Comparison of ENCODE assay signal across 13 cellular contexts in the genomic region with DNA sequence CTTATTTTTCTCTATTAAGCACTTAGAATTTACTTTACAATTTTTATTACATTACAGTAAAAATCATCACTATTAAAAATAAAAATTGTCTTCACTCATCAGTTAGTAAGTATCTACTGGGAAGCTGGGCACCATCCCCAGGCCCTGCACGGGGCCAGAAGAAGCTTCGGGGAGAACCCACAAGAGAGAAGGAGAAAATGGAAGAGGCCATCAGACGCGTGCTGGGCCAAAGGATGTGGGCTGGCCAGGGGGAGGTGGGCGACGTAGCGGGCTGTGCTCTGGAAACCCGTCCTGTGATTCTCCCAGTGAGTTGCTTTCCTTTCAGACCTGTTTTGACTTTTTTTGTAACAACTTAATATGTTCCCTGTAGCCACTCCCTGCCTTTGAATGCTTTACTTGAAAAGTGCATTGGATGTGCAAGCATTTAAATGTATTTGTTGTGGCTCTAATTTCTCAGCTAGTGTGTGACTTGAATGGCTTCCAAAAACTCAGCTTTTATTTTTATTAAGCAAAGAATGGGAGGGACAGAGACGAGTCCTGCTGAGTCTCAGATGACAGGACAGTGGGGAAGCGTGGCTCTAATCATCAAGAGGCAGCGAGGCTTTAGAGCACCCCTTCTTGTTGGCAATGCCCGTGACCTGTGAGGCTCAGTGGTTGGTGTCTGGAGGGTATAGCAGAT. TPM values are rescaled to one million over a fixed set of nuclear protein-coding genes. Genes with fewer than 3 reads are reported as not detected.
A peak's percentile ranks its signal among the peaks of the same experiment; 100 is the strongest.
DNase-seq lines count a peak whose midpoint lies in the region; ATAC-seq and TF ChIP-seq lines count a peak whose summit lies in the region.
"Had no signal": no experiment of that assay in that cellular context is flagged by ENCODE, and none has a peak within 500 bp of the region (broad histone marks: within the 10 kb centered on the region; RNA-seq: fewer than 3 reads in every experiment).

No MANE protein-coding gene starts in this region.

- H3K27ac Mint-ChIP-seq in activated CD4-positive, alpha-beta T cell treated with anti-CD3 and anti-CD28 coated beads, Interleukin-2, amount 10 ng/mL, durations not matched to agents 7 days and 5 days = peak overlapping the region; percentile 54
- no peak overlapping the region for H3K27ac Mint-ChIP-seq in activated CD4-positive, alpha-beta T cell treated with anti-CD3 and anti-CD28 coated beads, Interleukin-2, amount 10 ng/mL, durations not matched to agents 24 days and 14 days
- H3K27ac Mint-ChIP-seq in activated naive CD8-positive, alpha-beta T cell treated with anti-CD3 and anti-CD28 coated beads, Interleukin-2, amount 10 ng/mL, durations not matched to agents 7 days and 5 days = peak overlapping the region; percentile 28
- H3K27ac Mint-ChIP-seq in nephron progenitor cell (peak overlapping the region; percentile 48), MCF 10A (ENCODE audit: low read depth, unreplicated experiment) (no peak overlapping the region), natural killer cell (peak overlapping the region in 1 of 2 donors; percentile 53)
- H3K27ac Mint-ChIP-seq: HFFc6 had no signal

- no peak for ATAC-seq in activated naive CD8-positive, alpha-beta T cell treated with anti-CD3 and anti-CD28 coated beads, Interleukin-2, amount 10 ng/mL, durations not matched to agents 7 days and 5 days (ENCODE audit: low read depth)
- ATAC-seq in GM19351 (IDR thresholded peaks at IDR 0.05; ENCODE audit: unreplicated experiment) (no peak), natural killer cell (no peak)

- H3K4me3 ChIP-seq in HEK293 (ENCODE audit: low read depth, low read length) = no peak overlapping the region
- H3K4me3 ChIP-seq: spleen had no signal

- H3K36me3 Mint-ChIP-seq in activated CD4-positive, alpha-beta T cell treated with anti-CD3 and anti-CD28 coated beads, Interleukin-2, amount 10 ng/mL, durations not matched to agents 7 days and 5 days (ENCODE audit: low read depth) = peaks cover 50% of the 10 kb centered on the region
- peaks cover 47% of the 10 kb centered on the region for H3K36me3 Mint-ChIP-seq in activated CD4-positive, alpha-beta T cell treated with anti-CD3 and anti-CD28 coated beads, Interleukin-2, amount 10 ng/mL, durations not matched to agents 24 days and 14 days (ENCODE audit: low read depth)
- H3K36me3 Mint-ChIP-seq in activated naive CD8-positive, alpha-beta T cell treated with anti-CD3 and anti-CD28 coated beads, Interleukin-2, amount 10 ng/mL, durations not matched to agents 7 days and 5 days = peaks cover 37% of the 10 kb centered on the region
- H3K36me3 Mint-ChIP-seq in nephron progenitor cell (ENCODE audit: low read depth) (no peaks in the 10 kb centered on the region), MCF 10A (ENCODE audit: insufficient read depth, unreplicated experiment) (no peaks in the 10 kb centered on the region), natural killer cell (no peaks in the 10 kb centered on the region)

- no peaks in the 10 kb centered on the region for H3K27me3 Mint-ChIP-seq in activated CD4-positive, alpha-beta T cell treated with anti-CD3 and anti-CD28 coated beads, Interleukin-2, amount 10 ng/mL, durations not matched to agents 7 days and 5 days
- no peaks in the 10 kb centered on the region for H3K27me3 Mint-ChIP-seq in activated CD4-positive, alpha-beta T cell treated with anti-CD3 and anti-CD28 coated beads, Interleukin-2, amount 10 ng/mL, durations not matched to agents 24 days and 14 days
- no peaks in the 10 kb centered on the region for H3K27me3 Mint-ChIP-seq in activated naive CD8-positive, alpha-beta T cell treated with anti-CD3 and anti-CD28 coated beads, Interleukin-2, amount 10 ng/mL, durations not matched to agents 7 days and 5 days
- H3K27me3 Mint-ChIP-seq in nephron progenitor cell (ENCODE audit: low read depth, poor library complexity) = peaks cover 7% of the 10 kb centered on the region
- H3K27me3 Mint-ChIP-seq in MCF 10A (ENCODE audit: insufficient read depth, unreplicated experiment) = no peaks in the 10 kb centered on the region
- no peaks in the 10 kb centered on the region for H3K27me3 Mint-ChIP-seq in natural killer cell (ENCODE audit: low read depth in 2 of 2)
- H3K27me3 Mint-ChIP-seq: stimulated activated naive CD8-positive, alpha-beta T cell treated with anti-CD3 and anti-CD28 coated beads, Interleukin-15, Interleukin-2, amounts not matched to agents 100 ng/mL and 50 ng/mL, for 24 hours had no signal

- POLR2A ChIA-PET in activated CD4-positive, alpha-beta T cell treated with anti-CD3 and anti-CD28 coated beads, Interleukin-2, amount 10 ng/mL, durations not matched to agents 7 days and 5 days (lab: Charles Lee) = no interaction called here
- POLR2A ChIA-PET in HEK293 (lab: Yijun Ruan, JAX) (no interaction called here), MCF 10A (lab: Yijun Ruan, JAX) (interaction anchor here (1.4 to 1.5 kb wide), 2 partner anchors 14 to 17 kb away, joined by 3 to 5 read pairs; no protein-coding TSS in a partner anchor)
- POLR2A ChIA-PET in activated naive CD8-positive, alpha-beta T cell treated with anti-CD3 and anti-CD28 coated beads, Interleukin-2, amount 10 ng/mL, durations not matched to agents 7 days and 5 days (lab: Charles Lee) = no interaction called here

- H3K4me3 Mint-ChIP-seq in activated CD4-positive, alpha-beta T cell treated with anti-CD3 and anti-CD28 coated beads, Interleukin-2, amount 10 ng/mL, durations not matched to agents 7 days and 5 days = no peak overlapping the region
- no peak overlapping the region for H3K4me3 Mint-ChIP-seq in activated CD4-positive, alpha-beta T cell treated with anti-CD3 and anti-CD28 coated beads, Interleukin-2, amount 10 ng/mL, durations not matched to agents 24 days and 14 days
- no peak overlapping the region for H3K4me3 Mint-ChIP-seq in activated naive CD8-positive, alpha-beta T cell treated with anti-CD3 and anti-CD28 coated beads, Interleukin-2, amount 10 ng/mL, durations not matched to agents 7 days and 5 days
- H3K4me3 Mint-ChIP-seq in nephron progenitor cell (no peak overlapping the region), MCF 10A (ENCODE audit: unreplicated experiment) (no peak overlapping the region), natural killer cell (no peak overlapping the region)
- H3K4me3 Mint-ChIP-seq: HFFc6; stimulated activated naive CD8-positive, alpha-beta T cell treated with anti-CD3 and anti-CD28 coated beads, Interleukin-15, Interleukin-2, amounts not matched to agents 100 ng/mL and 50 ng/mL, for 24 hours had no signal

- H3K4me1 ChIP-seq in HEK293 (ENCODE audit: control insufficient read depth, insufficient read depth, low read length) = no peaks in the 10 kb centered on the region

- TF ChIP-seq CTCF in HEK293 (tag by site-specific recombination; IDR thresholded peaks at IDR 0.05) = no peak
- no peak for TF ChIP-seq CTCF in nephron progenitor cell (IDR thresholded peaks at IDR 0.05)
- no peak for TF ChIP-seq CTCF in MCF 10A (IDR thresholded peaks at IDR 0.05; ENCODE audit: unreplicated experiment)
- no peak for TF ChIP-seq CTCF in natural killer cell (IDR thresholded peaks at IDR 0.05)

- H3K4me1 Mint-ChIP-seq in activated CD4-positive, alpha-beta T cell treated with anti-CD3 and anti-CD28 coated beads, Interleukin-2, amount 10 ng/mL, durations not matched to agents 7 days and 5 days = peaks cover 37% of the 10 kb centered on the region
- H3K4me1 Mint-ChIP-seq in activated CD4-positive, alpha-beta T cell treated with anti-CD3 and anti-CD28 coated beads, Interleukin-2, amount 10 ng/mL, durations not matched to agents 24 days and 14 days = peaks cover 27% of the 10 kb centered on the region
- H3K4me1 Mint-ChIP-seq in activated naive CD8-positive, alpha-beta T cell treated with anti-CD3 and anti-CD28 coated beads, Interleukin-2, amount 10 ng/mL, durations not matched to agents 7 days and 5 days = peaks cover 32% of the 10 kb centered on the region
- H3K4me1 Mint-ChIP-seq in nephron progenitor cell (peaks cover 47% of the 10 kb centered on the region), MCF 10A (ENCODE audit: insufficient read depth, unreplicated experiment) (peaks cover 14% of the 10 kb centered on the region), natural killer cell (peaks cover 19 to 53% of the 10 kb centered on the region in 2 donors)

- intact Hi-C loops in activated CD4-positive, alpha-beta T cell treated with anti-CD3 and anti-CD28 coated beads, Interleukin-2, amount 10 ng/mL, durations not matched to agents 24 days and 14 days (cut with micrococcal nuclease) = no loop called here
- intact Hi-C loops in MCF 10A (cut with micrococcal nuclease) = no loop called here
- intact Hi-C loops in natural killer cell (cut with micrococcal nuclease) = no loop called here

- DNase-seq in activated CD4-positive, alpha-beta T cell treated with anti-CD3 and anti-CD28 coated beads, Interleukin-2, amount 10 ng/mL, durations not matched to agents 7 days and 5 days = no peak
- DNase-seq in activated CD4-positive, alpha-beta T cell treated with anti-CD3 and anti-CD28 coated beads, Interleukin-2, amount 10 ng/mL, durations not matched to agents 24 days and 14 days = no peak
- no peak for DNase-seq in activated naive CD8-positive, alpha-beta T cell treated with anti-CD3 and anti-CD28 coated beads, Interleukin-2, amount 10 ng/mL, durations not matched to agents 7 days and 5 days
- DNase-seq in nephron progenitor cell (no peak), MCF 10A (ENCODE audit: unreplicated experiment) (no peak), natural killer cell (no peak)
- DNase-seq: activated naive CD4-positive, alpha-beta T cell treated with Interleukin-2 at 50 U/mL for 16 hours; HFFc6; NCI-H2107; spleen had no signal

- H3K9me3 ChIP-seq in HEK293 (ENCODE audit: control insufficient read depth, insufficient read depth, low read depth, low read length) = no peaks in the 10 kb centered on the region
- H3K9me3 ChIP-seq: spleen had no signal

- no TSS peak for BruUV-seq in MCF 10A (replicated peaks; lab: Mats Ljungman, UMichigan)

- CTCF ChIA-PET in activated CD4-positive, alpha-beta T cell treated with anti-CD3 and anti-CD28 coated beads, Interleukin-2, amount 10 ng/mL, durations not matched to agents 7 days and 5 days (lab: Charles Lee) = interaction anchor here (1.6 to 2.1 kb wide), 2 partner anchors 35 to 36 kb away, joined by 3 to 9 read pairs; no protein-coding TSS in a partner anchor
- CTCF ChIA-PET in HEK293 (lab: Yijun Ruan, JAX) (interaction anchor here (0.5 to 0.9 kb wide), 2 partner anchors 45 to 113 kb away, joined by 3 to 4 read pairs; no protein-coding TSS in a partner anchor), MCF 10A (lab: Yijun Ruan, JAX) (interaction anchor here (1.3 kb wide), 1 partner anchor 31 kb away, joined by 4 read pairs; no protein-coding TSS in a partner anchor)

- H3K36me3 ChIP-seq in HEK293 (ENCODE audit: control insufficient read depth in 2 of 2, insufficient read depth in 1 of 2, low read length in 2 of 2) = peaks cover 0 to 8% of the 10 kb centered on the region in 2 experiments; a peak in 1 of 3 replicates

- H3K9me3 Mint-ChIP-seq in activated CD4-positive, alpha-beta T cell treated with anti-CD3 and anti-CD28 coated beads, Interleukin-2, amount 10 ng/mL, durations not matched to agents 7 days and 5 days = no peaks in the 10 kb centered on the region
- no peaks in the 10 kb centered on the region for H3K9me3 Mint-ChIP-seq in activated CD4-positive, alpha-beta T cell treated with anti-CD3 and anti-CD28 coated beads, Interleukin-2, amount 10 ng/mL, durations not matched to agents 24 days and 14 days
- H3K9me3 Mint-ChIP-seq in activated naive CD8-positive, alpha-beta T cell treated with anti-CD3 and anti-CD28 coated beads, Interleukin-2, amount 10 ng/mL, durations not matched to agents 7 days and 5 days = no peaks in the 10 kb centered on the region
- H3K9me3 Mint-ChIP-seq in nephron progenitor cell (no peaks in the 10 kb centered on the region), MCF 10A (ENCODE audit: unreplicated experiment) (no peaks in the 10 kb centered on the region), natural killer cell (no peaks in the 10 kb centered on the region)
- H3K9me3 Mint-ChIP-seq: HFFc6; stimulated activated naive CD8-positive, alpha-beta T cell treated with anti-CD3 and anti-CD28 coated beads, Interleukin-15, Interleukin-2, amounts not matched to agents 100 ng/mL and 50 ng/mL, for 24 hours had no signal

- no peak overlapping the region for H3K27ac ChIP-seq in HEK293 (ENCODE audit: extremely low read depth, low read depth, low read length)

RNA-seq across cellular contexts. Expression of gene SYNE3, which starts 38.9 kb away (rescaled TPM):
- total RNA-seq in activated CD4-positive, alpha-beta T cell treated with anti-CD3 and anti-CD28 coated beads, Interleukin-2, amount 10 ng/mL, durations not matched to agents 7 days and 5 days = 10 to 100 TPM; 81.0 to 95.8 TPM
- total RNA-seq in activated CD4-positive, alpha-beta T cell treated with anti-CD3 and anti-CD28 coated beads, Interleukin-2, amount 10 ng/mL, durations not matched to agents 24 days and 14 days = 45.2 and 46.3 TPM in 2 replicates
- 10 to 100 TPM; 79.0 to 79.1 TPM for total RNA-seq in activated naive CD8-positive, alpha-beta T cell treated with anti-CD3 and anti-CD28 coated beads, Interleukin-2, amount 10 ng/mL, durations not matched to agents 7 days and 5 days
- 8.9 and 9.5 TPM in 2 replicates for total RNA-seq in MCF 10A (2022)
- total RNA-seq in natural killer cell = 10 to 100 TPM; 10.6 to 17.3 (median 15.4) TPM

RNA-seq across cellular contexts. Expression of gene GLRX5, which starts 57.3 kb away (rescaled TPM):
- 10 to 100 TPM; 36.6 to 51.2 TPM for total RNA-seq in activated CD4-positive, alpha-beta T cell treated with anti-CD3 and anti-CD28 coated beads, Interleukin-2, amount 10 ng/mL, durations not matched to agents 7 days and 5 days
- total RNA-seq in activated CD4-positive, alpha-beta T cell treated with anti-CD3 and anti-CD28 coated beads, Interleukin-2, amount 10 ng/mL, durations not matched to agents 24 days and 14 days = 43.7 and 45.6 TPM in 2 replicates
- total RNA-seq in activated naive CD8-positive, alpha-beta T cell treated with anti-CD3 and anti-CD28 coated beads, Interleukin-2, amount 10 ng/mL, durations not matched to agents 7 days and 5 days = 10 to 100 TPM; 33.8 to 34.7 TPM
- 32.2 and 39.8 TPM in 2 replicates for total RNA-seq in MCF 10A (2022)
- total RNA-seq in natural killer cell = 10 to 100 TPM; 16.7 to 26.0 (median 23.4) TPM

Comparison
In these comparisons a context has a peak if more than half of its experiments do, and no peak if none do; other contexts are left out.
1. H3K27ac Mint-ChIP-seq: peak in activated CD4-positive, alpha-beta T cell treated with anti-CD3 and anti-CD28 coated beads, Interleukin-2, amount 10 ng/mL, durations not matched to agents 7 days and 5 days (single experiment), activated naive CD8-positive, alpha-beta T cell treated with anti-CD3 and anti-CD28 coated beads, Interleukin-2, amount 10 ng/mL, durations not matched to agents 7 days and 5 days (single experiment) and nephron progenitor cell (single experiment); none in activated CD4-positive, alpha-beta T cell treated with anti-CD3 and anti-CD28 coated beads, Interleukin-2, amount 10 ng/mL, durations not matched to agents 24 days and 14 days (single experiment) and MCF 10A (single experiment).